In the genomic region with DNA sequence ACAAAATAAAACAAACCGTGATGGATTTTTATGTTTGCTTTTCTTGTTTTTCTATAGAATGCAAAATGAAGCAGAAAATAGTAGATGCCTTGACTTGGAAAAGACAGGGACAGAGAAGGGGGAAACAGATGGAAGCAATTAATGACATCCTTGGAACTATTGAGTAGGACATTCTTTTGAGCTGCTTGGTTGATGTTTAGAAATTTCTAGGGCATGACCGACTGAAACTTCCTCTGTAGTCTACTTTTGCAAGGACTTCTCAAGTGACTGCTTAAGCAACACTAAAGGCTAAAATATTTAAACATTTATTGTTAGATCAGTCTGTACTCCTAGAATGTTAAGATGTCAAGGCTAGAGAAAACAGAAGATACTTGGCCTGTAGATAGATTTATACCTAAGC, we compare ENCODE assay signal across 10 cellular contexts. TPM values are rescaled to one million over a fixed set of nuclear protein-coding genes. Genes with fewer than 3 reads are reported as not detected.
DNase-seq lines count a peak whose midpoint lies in the region; ATAC-seq and TF ChIP-seq lines count a peak whose summit lies in the region.
"Had no signal": no experiment of that assay in that cellular context is flagged by ENCODE, and none has a peak within 500 bp of the region (broad histone marks: within the 10 kb centered on the region; RNA-seq: fewer than 3 reads in every experiment).

No MANE protein-coding gene starts in this region.

- no peak for TF ChIP-seq POLR2A in gastroesophageal sphincter (IDR thresholded peaks at IDR 0.05)

- WGBS in GM23248 (ENCODE audit: low coverage in 1 of 2, low lambda C conversion rate in 2 of 2, missing lambda C conversion rate in 2 of 2), 2 experiments = 0 to 2% methylated on average over 2 of the region's 2 CpGs
- 23 to 47% methylated on average over 2 of the region's 2 CpGs for WGBS in gastroesophageal sphincter (ENCODE audit: low coverage in 1 of 2), 2 donors

- H3K27ac ChIP-seq in GM23248 = peak overlapping the region; percentile 84
- peak overlapping the region; percentile 35 for H3K27ac ChIP-seq in SJSA1
- peak overlapping the region in 3 of 4 donors; percentile 39 to 61 (median 59) for H3K27ac ChIP-seq in gastroesophageal sphincter
- H3K27ac ChIP-seq in subcutaneous abdominal adipose tissue (ENCODE audit: low read depth, low read length) = peak overlapping the region; percentile 73

- H3K27ac Mint-ChIP-seq in immature natural killer cell = peak overlapping the region in 2 of 6 donors; percentile 7 to 48
- H3K27ac Mint-ChIP-seq: activated naive CD8-positive, alpha-beta T cell had no signal

- in situ Hi-C loops in GM23248 (cut with MboI) = no loop called here

- H3K27me3 ChIP-seq in GM23248 (replicated peaks; ENCODE audit: insufficient read depth) (no peaks in the 10 kb centered on the region), SJSA1 (replicated peaks) (no peaks in the 10 kb centered on the region), gastroesophageal sphincter (no peaks in the 10 kb centered on the region), subcutaneous abdominal adipose tissue (ENCODE audit: control insufficient read depth in 5 of 5, insufficient read depth in 4 of 5, low read length in 5 of 5) (no peaks in the 10 kb centered on the region)

- no peaks in the 10 kb centered on the region for H3K9me3 ChIP-seq in GM23248 (ENCODE audit: low read depth)
- H3K9me3 ChIP-seq in SJSA1 (replicated peaks) = no peaks in the 10 kb centered on the region
- H3K9me3 ChIP-seq in gastroesophageal sphincter = no peaks in the 10 kb centered on the region
- H3K9me3 ChIP-seq in subcutaneous abdominal adipose tissue (ENCODE audit: control insufficient read depth in 5 of 5, low read length in 5 of 5) = no peaks in the 10 kb centered on the region
- H3K9me3 ChIP-seq: thoracic aorta had no signal

- H3K4me3 Mint-ChIP-seq in immature natural killer cell = no peak overlapping the region
- H3K4me3 Mint-ChIP-seq: activated naive CD8-positive, alpha-beta T cell had no signal

- H3F3A ChIP-seq in GM23248 (ENCODE audit: insufficient read depth) = peaks cover 69% of the 10 kb centered on the region

- no peak for TF ChIP-seq EP300 in gastroesophageal sphincter (IDR thresholded peaks at IDR 0.05)

- H3K9me3 Mint-ChIP-seq in immature natural killer cell = no peaks in the 10 kb centered on the region

- peaks cover 31 to 73% of the 10 kb centered on the region in 2 donors for H3K4me1 Mint-ChIP-seq in immature natural killer cell

- H3K36me3 ChIP-seq in GM23248 (ENCODE audit: low read depth) (peaks cover 30% of the 10 kb centered on the region), SJSA1 (peaks cover 81% of the 10 kb centered on the region), gastroesophageal sphincter (peaks cover 0 to 31% of the 10 kb centered on the region in 2 donors), subcutaneous abdominal adipose tissue (ENCODE audit: control insufficient read depth in 5 of 5, insufficient read depth in 5 of 5, low read length in 5 of 5) (peaks cover 0 to 14% (median 7%) of the 10 kb centered on the region in 5 donors)

- peaks cover 45% of the 10 kb centered on the region for H3K4me1 ChIP-seq in GM23248 (ENCODE audit: insufficient read depth)
- H3K4me1 ChIP-seq in SJSA1 (replicated peaks) = peaks cover 33% of the 10 kb centered on the region
- peaks cover 13 to 83% (median 23%) of the 10 kb centered on the region in 3 donors for H3K4me1 ChIP-seq in gastroesophageal sphincter
- H3K4me1 ChIP-seq in subcutaneous abdominal adipose tissue (ENCODE audit: control insufficient read depth in 5 of 5, insufficient read depth in 5 of 5, low read length in 5 of 5) = peaks cover 8 to 46% (median 44%) of the 10 kb centered on the region in 5 donors

- peak overlapping the region; percentile 74 for H3K4me2 ChIP-seq in GM23248 (ENCODE audit: unreplicated experiment)

- H3K4me3 ChIP-seq in GM23248 = peak overlapping the region; percentile 45
- no peak overlapping the region for H3K4me3 ChIP-seq in SJSA1
- no peak overlapping the region for H3K4me3 ChIP-seq in gastroesophageal sphincter
- H3K4me3 ChIP-seq in subcutaneous abdominal adipose tissue (ENCODE audit: low read depth in 1 of 5, low read length in 5 of 5) = no peak overlapping the region
- H3K4me3 ChIP-seq: thoracic aorta had no signal

- H3K9me2 ChIP-seq in GM23248 (ENCODE audit: insufficient read depth) = no peaks in the 10 kb centered on the region

- H3K36me3 Mint-ChIP-seq in immature natural killer cell = peaks cover 4 to 16% (median 9%) of the 10 kb centered on the region in 3 donors

- no peak overlapping the region for H2AFZ ChIP-seq in GM23248

- H3K27me3 Mint-ChIP-seq in immature natural killer cell (ENCODE audit: low read depth in 3 of 3) = no peaks in the 10 kb centered on the region
- H3K27me3 Mint-ChIP-seq: activated naive CD8-positive, alpha-beta T cell had no signal

- DNase-seq in GM23248 (peak; percentile 90), SJSA1 (ENCODE audit: low read depth in 1 of 2, low spot score in 2 of 2) (peak in 1 of 2 experiments; percentile 81), immature natural killer cell (no peak)
- DNase-seq in activated CD8-positive, alpha-beta memory T cell treated with anti-CD3 and anti-CD28 coated beads, Interleukin-2, amount 50 U/mL, for 48 hours = no peak
- DNase-seq: MM.1S had no signal

- ATAC-seq in gastroesophageal sphincter (peak; percentile 79), HG03095 (IDR thresholded peaks at IDR 0.05; ENCODE audit: unreplicated experiment) (no peak)

- H3K9ac ChIP-seq in GM23248 (peak overlapping the region; percentile 45), subcutaneous abdominal adipose tissue (ENCODE audit: low read length in 5 of 5) (no peak overlapping the region)

- no peak for TF ChIP-seq CTCF in gastroesophageal sphincter (IDR thresholded peaks at IDR 0.05)

- H3K79me2 ChIP-seq in GM23248 (ENCODE audit: insufficient read depth) = peaks cover 93% of the 10 kb centered on the region

- peaks cover 8% of the 10 kb centered on the region; the same call in 1 of the 2 replicates for H4K20me1 ChIP-seq in GM23248 (ENCODE audit: insufficient read depth)

RNA-seq across cellular contexts. Expression of a gene that starts 49.4 kb away (rescaled TPM):
- 235 and 265 TPM in 2 replicates for total RNA-seq in GM23248 (2014; rRNA removed; shearing (Covaris generic))
- 177 and 180 TPM in 2 replicates for polyA plus RNA-seq in GM23248 (2016; fragmentation: Nextera tagmentation; extraction: Ambion mirVana)
- 313 and 378 TPM in 2 replicates for total RNA-seq in SJSA1 (2014; rRNA removed; shearing (Covaris generic))
- total RNA-seq in gastroesophageal sphincter = 100 to 1,000 TPM; 433 to 615 (median 440) TPM
- 10 to 100 TPM; 38.6 to 95.0 (median 55.9) TPM for polyA plus RNA-seq in immature natural killer cell
